Comparison of ENCODE assay signal across 20 cellular contexts in the genomic region with DNA sequence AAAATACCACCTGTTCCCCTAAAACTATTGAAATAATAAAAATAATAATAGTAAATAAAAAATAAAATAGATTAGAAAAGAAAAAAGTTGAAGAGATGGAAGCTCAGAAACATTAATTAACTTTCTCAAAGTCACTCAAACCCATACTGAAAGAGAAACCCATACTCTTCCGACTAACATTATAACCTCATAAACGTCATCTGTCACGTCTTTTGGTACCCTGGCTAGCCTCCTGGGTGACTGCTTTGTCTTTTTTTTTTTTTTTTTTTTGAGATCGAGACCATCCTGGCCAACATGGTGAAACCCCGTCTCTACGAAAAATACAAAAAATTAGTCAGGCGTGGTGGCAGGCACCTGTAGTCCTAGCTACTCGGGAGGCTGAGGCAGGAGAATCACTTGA. TPM values are rescaled to one million over a fixed set of nuclear protein-coding genes. Genes with fewer than 3 reads are reported as not detected.
DNase-seq lines count a peak whose midpoint lies in the region; ATAC-seq and TF ChIP-seq lines count a peak whose summit lies in the region.
"Had no signal": no experiment of that assay in that cellular context is flagged by ENCODE, and none has a peak within 500 bp of the region (broad histone marks: within the 10 kb centered on the region; RNA-seq: fewer than 3 reads in every experiment).

No MANE protein-coding gene starts in this region.

- peaks cover 53% of the 10 kb centered on the region for H3K36me3 Mint-ChIP-seq in activated T-cell treated with anti-CD3 and anti-CD28 coated beads, Interleukin-2, amount 50 U/mL, for 24 hours (ENCODE audit: low read depth)
- H3K36me3 Mint-ChIP-seq in T-cell: peaks cover 57% of the 10 kb centered on the region
- peaks cover 21% of the 10 kb centered on the region for H3K36me3 Mint-ChIP-seq in activated naive CD8-positive, alpha-beta T cell
- no peaks in the 10 kb centered on the region for H3K36me3 Mint-ChIP-seq in natural killer cell

- no peak for TF ChIP-seq EP300 in esophagus muscularis mucosa (IDR thresholded peaks at IDR 0.05)

- H3K27ac ChIP-seq in esophagus muscularis mucosa (replicated peaks in 1 of 4): no peak overlapping the region
- H3K27ac ChIP-seq: A549; BLaER1 treated with 17β-estradiol and CSF1 and Interleukin-3, amounts not matched to agents 10 nM and 100 nM had no signal

- no peaks in the 10 kb centered on the region for H3K4me1 ChIP-seq in esophagus muscularis mucosa
- H3K4me1 ChIP-seq: A549 had no signal

- ATAC-seq in T-cell (replicated peaks in 1 of 4) (peak in 1 of 4 experiments; percentile 46), natural killer cell (peak; percentile 57 to 85 (median 79)), left colon (no peak)
- ATAC-seq: A549, HCT116, K562 had no signal

- POLR2A ChIA-PET in T-cell (lab: Charles Lee): interaction anchor here in 1 of 2 donors (0.5 kb wide), 1 partner anchor 8 kb away, joined by 4 read pairs; no protein-coding TSS in a partner anchor

- H3K36me3 ChIP-seq in esophagus muscularis mucosa: no peaks in the 10 kb centered on the region
- H3K36me3 ChIP-seq: BLaER1 treated with 17β-estradiol and CSF1 and Interleukin-3, amounts not matched to agents 10 nM and 100 nM had no signal

- no peak for TF ChIP-seq CTCF in natural killer cell (IDR thresholded peaks at IDR 0.05)
- no peak for TF ChIP-seq CTCF in esophagus muscularis mucosa (IDR thresholded peaks at IDR 0.05)

- no peak for TF ChIP-seq POLR2A in esophagus muscularis mucosa (IDR thresholded peaks at IDR 0.05; ENCODE audit: low read depth)

- no peaks in the 10 kb centered on the region for H3K27me3 Mint-ChIP-seq in activated T-cell treated with anti-CD3 and anti-CD28 coated beads, Interleukin-2, amount 50 U/mL, for 24 hours
- H3K27me3 Mint-ChIP-seq in T-cell: no peaks in the 10 kb centered on the region
- H3K27me3 Mint-ChIP-seq in activated naive CD8-positive, alpha-beta T cell: no peaks in the 10 kb centered on the region
- H3K27me3 Mint-ChIP-seq in natural killer cell (ENCODE audit: low read depth in 2 of 2): no peaks in the 10 kb centered on the region

- intact Hi-C loops in natural killer cell (cut with micrococcal nuclease): loop anchor here (2.0 to 10.0 kb wide), 3 partner anchors 41 to 655 kb away; a partner anchor contains a TSS
- intact Hi-C loops in left colon (cut with DNase I, micrococcal nuclease): loop anchor here (5.0 to 10.0 kb wide), 2 partner anchors 218 to 365 kb away; no protein-coding TSS in a partner anchor
- intact Hi-C loops in esophagus muscularis mucosa (cut with DNase I): no loop called here

- CTCF ChIA-PET in T-cell (lab: Charles Lee): interaction anchor here in 1 of 2 donors (2.9 kb wide), 1 partner anchor 9 kb away, joined by 13 read pairs; no protein-coding TSS in a partner anchor

- H3K4me3 Mint-ChIP-seq in activated T-cell treated with anti-CD3 and anti-CD28 coated beads, Interleukin-2, amount 50 U/mL, for 24 hours: peak overlapping the region; percentile 23
- H3K4me3 Mint-ChIP-seq in T-cell (peak overlapping the region; percentile 42 to 63 (median 57)), natural killer cell (peak overlapping the region; percentile 88)
- no peak overlapping the region for H3K4me3 Mint-ChIP-seq in activated naive CD8-positive, alpha-beta T cell

- H3K27me3 ChIP-seq in esophagus muscularis mucosa: no peaks in the 10 kb centered on the region
- H3K27me3 ChIP-seq: BLaER1 treated with 17β-estradiol and CSF1 and Interleukin-3, amounts not matched to agents 10 nM and 100 nM had no signal

- 90% methylated on average over 8 of the region's 8 CpGs for WGBS in esophagus muscularis mucosa

- peaks cover 82% of the 10 kb centered on the region for H3K4me1 Mint-ChIP-seq in activated T-cell treated with anti-CD3 and anti-CD28 coated beads, Interleukin-2, amount 50 U/mL, for 24 hours (ENCODE audit: low read depth)
- peaks cover 82 to 94% (median 83%) of the 10 kb centered on the region in 3 donors for H3K4me1 Mint-ChIP-seq in T-cell
- H3K4me1 Mint-ChIP-seq in activated naive CD8-positive, alpha-beta T cell (ENCODE audit: low read depth): peaks cover 84% of the 10 kb centered on the region
- peaks cover 70 to 82% of the 10 kb centered on the region in 2 donors for H3K4me1 Mint-ChIP-seq in natural killer cell

- DNase-seq in activated T-cell treated with anti-CD3 and anti-CD28 coated beads, Interleukin-2, amount 50 U/mL, for 24 hours: no peak
- DNase-seq in activated T-cell treated with anti-CD3 and anti-CD28 coated beads, Interleukin-2, amount 50 U/mL, for 1 hour: no peak
- no peak for DNase-seq in T-cell
- DNase-seq in natural killer cell: no peak
- DNase-seq in GM19240 (ENCODE audit: insufficient read length, low spot score): no peak
- no peak for DNase-seq in left colon
- no peak for DNase-seq in esophagus muscularis mucosa (ENCODE audit: extremely low spot score)
- DNase-seq: COR-L47, GF-D8, NCI-H1417 treated with DMSO at 0.1 percent for 48 hours, NCI-H1930, NCI-H446, NCI-H748 treated with DMSO at 0.1 percent for 48 hours, RPMI8226 had no signal

- no peaks in the 10 kb centered on the region for H3K9me3 ChIP-seq in esophagus muscularis mucosa
- H3K9me3 ChIP-seq: A549 had no signal

- H3K9me3 Mint-ChIP-seq in activated T-cell treated with anti-CD3 and anti-CD28 coated beads, Interleukin-2, amount 50 U/mL, for 24 hours: no peaks in the 10 kb centered on the region
- H3K9me3 Mint-ChIP-seq in T-cell (no peaks in the 10 kb centered on the region), natural killer cell (no peaks in the 10 kb centered on the region)
- no peaks in the 10 kb centered on the region for H3K9me3 Mint-ChIP-seq in activated naive CD8-positive, alpha-beta T cell (ENCODE audit: low read depth)

- H3K4me3 ChIP-seq in esophagus muscularis mucosa: no peak overlapping the region
- H3K4me3 ChIP-seq: A549; BLaER1 treated with 17β-estradiol and CSF1 and Interleukin-3, amounts not matched to agents 10 nM and 100 nM; K562 had no signal

- H3K27ac Mint-ChIP-seq in activated T-cell treated with anti-CD3 and anti-CD28 coated beads, Interleukin-2, amount 50 U/mL, for 24 hours: peak overlapping the region; percentile 72
- peak overlapping the region; percentile 63 to 90 for H3K27ac Mint-ChIP-seq in T-cell
- peak overlapping the region; percentile 17 for H3K27ac Mint-ChIP-seq in activated naive CD8-positive, alpha-beta T cell
- peak overlapping the region; percentile 88 to 95 for H3K27ac Mint-ChIP-seq in natural killer cell

RNA-seq across cellular contexts. Expression of a gene that starts 7.6 kb away (rescaled TPM):
- total RNA-seq in T-cell: 100 to 1,000 TPM in 1 of 5 donors, 10 to 100 TPM in 4; 79.7 to 113 (median 90.7) TPM
- 100 to 1,000 TPM; 126 to 174 (median 130) TPM for total RNA-seq in natural killer cell
- 1 to 10 TPM; 1.3 to 2.0 TPM for total RNA-seq in left colon
- 1 to 10 TPM in 2 of 4 donors, under 1 TPM in 2; 0.32 to 1.7 (median 1.0) TPM for total RNA-seq in esophagus muscularis mucosa

RNA-seq across cellular contexts. Expression of a gene that starts 30.8 kb away (rescaled TPM):
- total RNA-seq in T-cell (not detected), natural killer cell (under 1 TPM in 2 of 3 donors, not detected in 1; 0.35 to 0.47 TPM), left colon (not detected), esophagus muscularis mucosa (not detected)
- total RNA-seq: Daoy had no signal

RNA-seq across cellular contexts. Expression of a gene that starts 48.5 kb away (rescaled TPM):
- 1 to 10 TPM; 3.6 to 6.6 (median 5.6) TPM for total RNA-seq in T-cell
- total RNA-seq in natural killer cell: 1 to 10 TPM; 2.5 to 3.0 (median 2.9) TPM
- total RNA-seq in left colon: 1 to 10 TPM; 2.8 to 4.7 TPM
- 1 to 10 TPM; 4.1 to 9.0 (median 5.0) TPM for total RNA-seq in esophagus muscularis mucosa

RNA-seq across cellular contexts. Expression of a gene that starts 57.3 kb away (rescaled TPM):
- total RNA-seq in T-cell (100 to 1,000 TPM; 106 to 157 (median 134) TPM), natural killer cell (100 to 1,000 TPM; 111 to 148 (median 139) TPM), left colon (100 to 1,000 TPM; 154 to 190 TPM), esophagus muscularis mucosa (100 to 1,000 TPM; 108 to 276 (median 155) TPM)

Comparison
In these comparisons a context has a peak if more than half of its experiments do, and no peak if none do; other contexts are left out.
1. H3K27ac Mint-ChIP-seq: peak in every context shown above with its lines; median percentile 92 in natural killer cell; 76 in T-cell; 72 in activated T-cell treated with anti-CD3 and anti-CD28 coated beads, Interleukin-2, amount 50 U/mL, for 24 hours; 17 in activated naive CD8-positive, alpha-beta T cell.
2. RNA of a gene that starts 7.6 kb away (total RNA-seq): 126 to 174 TPM in natural killer cell and 79.7 to 113 TPM in T-cell; 1.3 to 2.0 TPM in left colon and 0.32 to 1.7 TPM in esophagus muscularis mucosa; every median in the first group is over 10 times any median in the second.